Comparison of ENCODE assay signal across 20 cellular contexts in genomic region chr17:50381920-50382319, GRCh38. TPM values are rescaled to one million over a fixed set of nuclear protein-coding genes. Genes with fewer than 3 reads are reported as not detected.
"Had no signal": no experiment of that assay in that cellular context is flagged by ENCODE, and none has a peak within 500 bp of the region (broad histone marks: within the 10 kb centered on the region; RNA-seq: fewer than 3 reads in every experiment).

No MANE protein-coding gene starts in this region.

- H3K36me3 ChIP-seq: ovary had no signal

- H3K4me1 ChIP-seq: body of pancreas, colonic mucosa, gastroesophageal sphincter, spleen, thyroid gland had no signal

- H3K9me3 Mint-ChIP-seq: activated B cell treated with CpG ODN at 0.5 μM for 24 hours; activated CD4-positive, alpha-beta T cell treated with anti-CD3 and anti-CD28 coated beads, Interleukin-2, amount 10 ng/mL, durations not matched to agents 24 days and 14 days; activated CD8-positive, alpha-beta T cell treated with anti-CD3 and anti-CD28 coated beads for 36 hours; activated naive CD8-positive, alpha-beta T cell treated with anti-CD3 and anti-CD28 coated beads for 36 hours; endodermal cell; immature natural killer cell; naive thymus-derived CD8-positive, alpha-beta T cell; T-cell had no signal

- H3K4me3 Mint-ChIP-seq: activated B cell treated with CpG ODN at 0.5 μM for 24 hours; activated CD4-positive, alpha-beta T cell treated with anti-CD3 and anti-CD28 coated beads, Interleukin-2, amount 10 ng/mL, durations not matched to agents 24 days and 14 days; activated CD8-positive, alpha-beta T cell treated with anti-CD3 and anti-CD28 coated beads for 36 hours; activated naive CD8-positive, alpha-beta T cell treated with anti-CD3 and anti-CD28 coated beads for 36 hours; endodermal cell; immature natural killer cell; naive thymus-derived CD8-positive, alpha-beta T cell; T-cell had no signal

- DNase-seq: activated B cell treated with CpG ODN at 0.5 μM for 24 hours; activated CD4-positive, alpha-beta T cell treated with anti-CD3 and anti-CD28 coated beads, Interleukin-2, amount 10 ng/mL, durations not matched to agents 24 days and 14 days; activated CD8-positive, alpha-beta T cell treated with anti-CD3 and anti-CD28 coated beads for 36 hours; activated gamma-delta T cell treated with Interleukin-2 at 50 U/mL for 16 hours; activated naive CD8-positive, alpha-beta T cell treated with anti-CD3 and anti-CD28 coated beads for 36 hours; amygdala; body of pancreas; caudate nucleus; colonic mucosa; endodermal cell; heart right ventricle; immature natural killer cell; mesendoderm; naive thymus-derived CD8-positive, alpha-beta T cell; ovary; spleen; stimulated activated naive CD4-positive, alpha-beta T cell treated with Interleukin-2 at 50 U/mL for 16 hours; T-cell; thyroid gland had no signal

- H3K27ac Mint-ChIP-seq: activated B cell treated with CpG ODN at 0.5 μM for 24 hours; activated CD4-positive, alpha-beta T cell treated with anti-CD3 and anti-CD28 coated beads, Interleukin-2, amount 10 ng/mL, durations not matched to agents 24 days and 14 days; activated CD8-positive, alpha-beta T cell treated with anti-CD3 and anti-CD28 coated beads for 36 hours; activated naive CD8-positive, alpha-beta T cell treated with anti-CD3 and anti-CD28 coated beads for 36 hours; endodermal cell; T-cell had no signal

- H3K27me3 Mint-ChIP-seq: activated B cell treated with CpG ODN at 0.5 μM for 24 hours; activated CD4-positive, alpha-beta T cell treated with anti-CD3 and anti-CD28 coated beads, Interleukin-2, amount 10 ng/mL, durations not matched to agents 24 days and 14 days; activated CD8-positive, alpha-beta T cell treated with anti-CD3 and anti-CD28 coated beads for 36 hours; activated naive CD8-positive, alpha-beta T cell treated with anti-CD3 and anti-CD28 coated beads for 36 hours; naive thymus-derived CD8-positive, alpha-beta T cell; T-cell had no signal

- H3K4me3 ChIP-seq: body of pancreas, colonic mucosa, gastroesophageal sphincter, heart right ventricle, ovary, spleen, thyroid gland had no signal

- H3K27me3 ChIP-seq: body of pancreas, colonic mucosa, gastroesophageal sphincter, heart right ventricle, ovary, spleen, thyroid gland had no signal

- H3K27ac ChIP-seq: body of pancreas, colonic mucosa, gastroesophageal sphincter, heart right ventricle, ovary, spleen, thyroid gland had no signal

- H3K4me1 Mint-ChIP-seq: activated B cell treated with CpG ODN at 0.5 μM for 24 hours; activated naive CD8-positive, alpha-beta T cell treated with anti-CD3 and anti-CD28 coated beads for 36 hours; endodermal cell; naive thymus-derived CD8-positive, alpha-beta T cell; T-cell had no signal

- H3K9me3 ChIP-seq: body of pancreas, colonic mucosa, gastroesophageal sphincter, heart right ventricle, ovary, spleen, thyroid gland had no signal

RNA-seq across cellular contexts. Expression of gene EME1, which starts 8.9 kb away (rescaled TPM):
- total RNA-seq: body of pancreas had no signal
